Comparison of ENCODE assay signal across 9 cellular contexts in genomic region chr3:45210308-45211038, GRCh38. TPM values are rescaled to one million over a fixed set of nuclear protein-coding genes. Genes with fewer than 3 reads are reported as not detected.
DNase-seq lines count a peak whose midpoint lies in the region; ATAC-seq and TF ChIP-seq lines count a peak whose summit lies in the region.
"Had no signal": no experiment of that assay in that cellular context is flagged by ENCODE, and none has a peak within 500 bp of the region (broad histone marks: within the 10 kb centered on the region; RNA-seq: fewer than 3 reads in every experiment).

No MANE protein-coding gene starts in this region.

- H3K36me3 ChIP-seq in MG63, result no peaks in the 10 kb centered on the region
- no peaks in the 10 kb centered on the region for H3K36me3 ChIP-seq in body of pancreas (replicated peaks in 1 of 2; ENCODE audit: insufficient read depth in 1 of 2, low read depth in 2 of 2)

- intact Hi-C loops in body of pancreas (cut with DNase I), result loop anchor here (5.0 kb wide), 1 partner anchor 168 kb away; no protein-coding TSS in a partner anchor

- WGBS in body of pancreas, 2 donors, result 11 to 12% methylated on average over 13 to 14 of the region's 14 CpGs

- H3K27me3 ChIP-seq in MG63, result no peaks in the 10 kb centered on the region
- H3K27me3 ChIP-seq in body of pancreas, result no peaks in the 10 kb centered on the region

- peaks cover 7% of the 10 kb centered on the region for H3K4me1 ChIP-seq in body of pancreas

- TF ChIP-seq CTCF in VCaP (conservative IDR thresholded peaks at IDR 0.05), result peak; percentile 98
- TF ChIP-seq CTCF in body of pancreas (IDR thresholded peaks at IDR 0.05), result peak; percentile 68 to 99 (median 94)

- H3K4me3 ChIP-seq in MG63, result no peak overlapping the region
- H3K4me3 ChIP-seq in body of pancreas, result no peak overlapping the region

- H3K27ac ChIP-seq in VCaP (no peak overlapping the region), body of pancreas (no peak overlapping the region)

- DNase-seq in EH (ENCODE audit: low read depth), result peak; percentile 85
- DNase-seq in MG63, result peak; percentile 82
- peak; percentile 88 to 90 (median 89) for DNase-seq in body of pancreas
- DNase-seq in islet precursor cell, result peak; percentile 94
- peak; percentile 57 to 69 (median 61) for DNase-seq in stimulated activated CD4-positive, alpha-beta T cell treated with anti-CD3 and anti-CD28 coated beads, Interleukin-1b, Interleukin-23, amount 100 ng/mL, for 24 hours (ENCODE audit: low read depth in 4 of 4, low spot score in 1 of 4)
- no peak for DNase-seq in cerebellar cortex (ENCODE audit: low spot score)
- no peak for DNase-seq in occipital lobe (lab: John Stamatoyannopoulos, UW)

- H3K9me3 ChIP-seq in MG63 (no peaks in the 10 kb centered on the region), body of pancreas (no peaks in the 10 kb centered on the region)

- ATAC-seq in body of pancreas, result peak; percentile 97

- TF ChIP-seq POLR2A in body of pancreas (IDR thresholded peaks at IDR 0.05), result no peak

RNA-seq across cellular contexts. Expression of gene TMEM158, which starts 15.6 kb away (rescaled TPM):
- 13.5 and 17.0 TPM in 2 replicates for total RNA-seq in MG63 (2014; rRNA removed; shearing (Covaris generic); ENCODE audit: low replicate concordance)
- total RNA-seq in body of pancreas (1 to 10 TPM; 3.1 to 6.9 TPM), occipital lobe (23.4 TPM)
- total RNA-seq: activated CD8-positive, alpha-beta memory T cell treated with anti-CD3 and anti-CD28 coated beads for 36 hours had no signal

Comparison
In these comparisons a context has a peak if more than half of its experiments do, and no peak if none do; other contexts are left out.
1. DNase-seq: peak in EH (single experiment), MG63 (single experiment), body of pancreas (4 of 4), islet precursor cell (single experiment) and stimulated activated CD4-positive, alpha-beta T cell treated with anti-CD3 and anti-CD28 coated beads, Interleukin-1b, Interleukin-23, amount 100 ng/mL, for 24 hours (4 of 4); none in cerebellar cortex (single experiment) and occipital lobe (single experiment).